Comparison of ENCODE assay signal across 1 cellular context in the genomic region with DNA sequence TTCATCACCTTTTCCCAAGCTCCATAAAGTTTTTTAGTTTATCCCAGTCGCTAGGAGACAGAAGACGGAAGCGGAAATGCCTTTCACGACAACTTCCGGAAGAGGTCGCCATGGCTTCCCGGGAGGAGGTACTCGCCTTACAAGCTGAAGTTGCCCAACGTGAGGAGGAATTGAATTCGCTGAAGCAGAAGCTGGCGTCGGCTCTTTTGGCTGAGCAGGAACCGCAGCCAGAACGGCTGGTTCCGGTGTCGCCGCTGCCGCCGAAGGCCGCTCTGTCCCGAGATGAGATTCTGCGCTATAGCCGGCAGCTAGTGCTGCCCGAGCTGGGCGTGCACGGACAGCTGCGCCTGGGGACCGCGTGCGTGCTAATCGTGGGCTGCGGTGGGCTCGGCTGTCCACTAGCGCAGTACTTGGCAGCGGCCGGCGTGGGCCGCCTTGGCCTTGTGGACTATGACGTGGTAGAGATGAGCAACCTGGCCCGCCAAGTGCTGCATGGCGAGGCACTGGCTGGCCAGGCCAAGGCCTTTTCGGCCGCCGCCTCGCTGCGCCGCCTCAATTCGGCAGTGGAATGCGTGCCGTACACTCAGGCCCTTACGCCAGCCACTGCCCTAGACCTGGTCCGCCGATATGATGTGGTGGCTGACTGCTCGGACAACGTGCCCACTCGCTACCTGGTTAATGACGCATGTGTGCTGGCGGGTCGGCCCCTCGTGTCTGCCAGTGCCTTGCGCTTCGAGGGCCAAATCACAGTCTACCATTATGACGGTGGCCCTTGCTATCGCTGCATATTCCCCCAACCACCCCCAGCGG.
TF ChIP-seq lines count a peak whose summit lies in the region.

A gene with protein sequence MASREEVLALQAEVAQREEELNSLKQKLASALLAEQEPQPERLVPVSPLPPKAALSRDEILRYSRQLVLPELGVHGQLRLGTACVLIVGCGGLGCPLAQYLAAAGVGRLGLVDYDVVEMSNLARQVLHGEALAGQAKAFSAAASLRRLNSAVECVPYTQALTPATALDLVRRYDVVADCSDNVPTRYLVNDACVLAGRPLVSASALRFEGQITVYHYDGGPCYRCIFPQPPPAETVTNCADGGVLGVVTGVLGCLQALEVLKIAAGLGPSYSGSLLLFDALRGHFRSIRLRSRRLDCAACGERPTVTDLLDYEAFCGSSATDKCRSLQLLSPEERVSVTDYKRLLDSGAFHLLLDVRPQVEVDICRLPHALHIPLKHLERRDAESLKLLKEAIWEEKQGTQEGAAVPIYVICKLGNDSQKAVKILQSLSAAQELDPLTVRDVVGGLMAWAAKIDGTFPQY (plus strand): TSS at position 86 of the 810 bp plus-strand sequence. CDS start 25 bp downstream, at position 111.

TF ChIP-seq in HepG2, 621 proteins besides CTCF, POLR2A, EP300 and RAD21 (continued from another document and continues in another):
- TF ChIP-seq ZNF263 (CRISPR knock-in tag; IDR thresholded peaks at IDR 0.05) (no peak), LCORL (IDR thresholded peaks at IDR 0.05) (no peak), LCORL (CRISPR knock-in tag; IDR thresholded peaks at IDR 0.05) (peak; percentile 71), RELA (CRISPR knock-in tag; IDR thresholded peaks at IDR 0.05) (no peak), JUN (CRISPR knock-in tag; IDR thresholded peaks at IDR 0.05) (peak; percentile 13; the same call in 1 of the 2 replicates), ZNF737 (CRISPR knock-in tag; IDR thresholded peaks at IDR 0.05; ENCODE audit: borderline replicate concordance) (no peak), MXI1 (IDR thresholded peaks at IDR 0.05; ENCODE audit: borderline replicate concordance, low read depth, low read length) (peak; percentile 96; the same call in 2 of the 3 replicates), HOXD1 (CRISPR knock-in tag; IDR thresholded peaks at IDR 0.05) (peak; percentile 45; the same call in 1 of the 2 replicates), NFE2L2 (IDR thresholded peaks at IDR 0.05; ENCODE audit: low read length) (no peak), NR3C1 (CRISPR knock-in tag; IDR thresholded peaks at IDR 0.05) (0 out of 2 replicates have a peak, but pooled peaks have one; percentile 38), ZSCAN29 (CRISPR knock-in tag; conservative IDR thresholded peaks at IDR 0.05) (no peak; the same call in 1 of the 2 replicates), WIZ (CRISPR knock-in tag; IDR thresholded peaks at IDR 0.05) (peak; percentile 96), HOXA5 (CRISPR knock-in tag; IDR thresholded peaks at IDR 0.05) (peak; percentile 93), CBX5 (CRISPR knock-in tag; IDR thresholded peaks at IDR 0.05; ENCODE audit: borderline replicate concordance) (no peak; the same call in 1 of the 2 replicates), ZNF3 (CRISPR knock-in tag; IDR thresholded peaks at IDR 0.05) (no peak), TCF12 (IDR thresholded peaks at IDR 0.05) (no peak), TCF12 (CRISPR knock-in tag; IDR thresholded peaks at IDR 0.05) (peak; percentile 83; the same call in 1 of the 2 replicates), MBNL3 (CRISPR knock-in tag; conservative IDR thresholded peaks at IDR 0.05) (no peak), ZNF10 (CRISPR knock-in tag; IDR thresholded peaks at IDR 0.05; ENCODE audit: borderline replicate concordance, low read depth) (no peak), TBL1XR1 (IDR thresholded peaks at IDR 0.05; ENCODE audit: borderline replicate concordance, low read length, partially characterized antibody) (no peak), ZIK1 (CRISPR knock-in tag; IDR thresholded peaks at IDR 0.05; ENCODE audit: borderline replicate concordance, low read depth) (no peak), ZNF383 (CRISPR knock-in tag; IDR thresholded peaks at IDR 0.05; ENCODE audit: borderline replicate concordance) (peak; percentile 89; the same call in 1 of the 2 replicates), MED13 (CRISPR knock-in tag; IDR thresholded peaks at IDR 0.05) (peak; percentile 61; the same call in 1 of the 2 replicates), HES4 (CRISPR knock-in tag; IDR thresholded peaks at IDR 0.05; ENCODE audit: borderline replicate concordance) (peak; percentile 21; the same call in 1 of the 2 replicates), NKX3-1 (CRISPR knock-in tag; IDR thresholded peaks at IDR 0.05) (peak; percentile 95), EEA1 (CRISPR knock-in tag; IDR thresholded peaks at IDR 0.05; ENCODE audit: borderline replicate concordance) (peak; percentile 78), PLRG1 (conservative IDR thresholded peaks at IDR 0.05) (no peak), KLF16 (CRISPR knock-in tag; IDR thresholded peaks at IDR 0.05) (no peak)
- TF ChIP-seq, protein P1, sequence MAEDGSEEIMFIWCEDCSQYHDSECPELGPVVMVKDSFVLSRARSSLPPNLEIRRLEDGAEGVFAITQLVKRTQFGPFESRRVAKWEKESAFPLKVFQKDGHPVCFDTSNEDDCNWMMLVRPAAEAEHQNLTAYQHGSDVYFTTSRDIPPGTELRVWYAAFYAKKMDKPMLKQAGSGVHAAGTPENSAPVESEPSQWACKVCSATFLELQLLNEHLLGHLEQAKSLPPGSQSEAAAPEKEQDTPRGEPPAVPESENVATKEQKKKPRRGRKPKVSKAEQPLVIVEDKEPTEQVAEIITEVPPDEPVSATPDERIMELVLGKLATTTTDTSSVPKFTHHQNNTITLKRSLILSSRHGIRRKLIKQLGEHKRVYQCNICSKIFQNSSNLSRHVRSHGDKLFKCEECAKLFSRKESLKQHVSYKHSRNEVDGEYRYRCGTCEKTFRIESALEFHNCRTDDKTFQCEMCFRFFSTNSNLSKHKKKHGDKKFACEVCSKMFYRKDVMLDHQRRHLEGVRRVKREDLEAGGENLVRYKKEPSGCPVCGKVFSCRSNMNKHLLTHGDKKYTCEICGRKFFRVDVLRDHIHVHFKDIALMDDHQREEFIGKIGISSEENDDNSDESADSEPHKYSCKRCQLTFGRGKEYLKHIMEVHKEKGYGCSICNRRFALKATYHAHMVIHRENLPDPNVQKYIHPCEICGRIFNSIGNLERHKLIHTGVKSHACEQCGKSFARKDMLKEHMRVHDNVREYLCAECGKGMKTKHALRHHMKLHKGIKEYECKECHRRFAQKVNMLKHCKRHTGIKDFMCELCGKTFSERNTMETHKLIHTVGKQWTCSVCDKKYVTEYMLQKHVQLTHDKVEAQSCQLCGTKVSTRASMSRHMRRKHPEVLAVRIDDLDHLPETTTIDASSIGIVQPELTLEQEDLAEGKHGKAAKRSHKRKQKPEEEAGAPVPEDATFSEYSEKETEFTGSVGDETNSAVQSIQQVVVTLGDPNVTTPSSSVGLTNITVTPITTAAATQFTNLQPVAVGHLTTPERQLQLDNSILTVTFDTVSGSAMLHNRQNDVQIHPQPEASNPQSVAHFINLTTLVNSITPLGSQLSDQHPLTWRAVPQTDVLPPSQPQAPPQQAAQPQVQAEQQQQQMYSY (CRISPR knock-in tag; IDR thresholded peaks at IDR 0.05), result no peak; the same call in 1 of the 2 replicates
- TF ChIP-seq, protein P2, sequence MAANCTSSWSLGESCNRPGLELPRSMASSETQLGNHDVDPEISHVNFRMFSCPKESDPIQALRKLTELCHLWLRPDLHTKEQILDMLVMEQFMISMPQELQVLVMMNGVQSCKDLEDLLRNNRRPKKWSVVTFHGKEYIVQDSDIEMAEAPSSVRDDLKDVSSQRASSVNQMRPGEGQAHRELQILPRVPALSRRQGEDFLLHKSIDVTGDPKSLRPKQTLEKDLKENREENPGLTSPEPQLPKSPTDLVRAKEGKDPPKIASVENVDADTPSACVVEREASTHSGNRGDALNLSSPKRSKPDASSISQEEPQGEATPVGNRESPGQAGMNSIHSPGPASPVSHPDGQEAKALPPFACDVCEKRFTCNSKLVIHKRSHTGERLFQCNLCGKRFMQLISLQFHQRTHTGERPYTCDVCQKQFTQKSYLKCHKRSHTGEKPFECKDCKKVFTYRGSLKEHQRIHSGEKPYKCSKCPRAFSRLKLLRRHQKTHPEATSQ (CRISPR knock-in tag; IDR thresholded peaks at IDR 0.05; ENCODE audit: borderline replicate concordance), result no peak
- TF ChIP-seq, protein P3, sequence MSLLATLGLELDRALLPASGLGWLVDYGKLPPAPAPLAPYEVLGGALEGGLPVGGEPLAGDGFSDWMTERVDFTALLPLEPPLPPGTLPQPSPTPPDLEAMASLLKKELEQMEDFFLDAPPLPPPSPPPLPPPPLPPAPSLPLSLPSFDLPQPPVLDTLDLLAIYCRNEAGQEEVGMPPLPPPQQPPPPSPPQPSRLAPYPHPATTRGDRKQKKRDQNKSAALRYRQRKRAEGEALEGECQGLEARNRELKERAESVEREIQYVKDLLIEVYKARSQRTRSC (CRISPR knock-in tag; IDR thresholded peaks at IDR 0.05; ENCODE audit: low read depth), result no peak
- TF ChIP-seq, protein P4, sequence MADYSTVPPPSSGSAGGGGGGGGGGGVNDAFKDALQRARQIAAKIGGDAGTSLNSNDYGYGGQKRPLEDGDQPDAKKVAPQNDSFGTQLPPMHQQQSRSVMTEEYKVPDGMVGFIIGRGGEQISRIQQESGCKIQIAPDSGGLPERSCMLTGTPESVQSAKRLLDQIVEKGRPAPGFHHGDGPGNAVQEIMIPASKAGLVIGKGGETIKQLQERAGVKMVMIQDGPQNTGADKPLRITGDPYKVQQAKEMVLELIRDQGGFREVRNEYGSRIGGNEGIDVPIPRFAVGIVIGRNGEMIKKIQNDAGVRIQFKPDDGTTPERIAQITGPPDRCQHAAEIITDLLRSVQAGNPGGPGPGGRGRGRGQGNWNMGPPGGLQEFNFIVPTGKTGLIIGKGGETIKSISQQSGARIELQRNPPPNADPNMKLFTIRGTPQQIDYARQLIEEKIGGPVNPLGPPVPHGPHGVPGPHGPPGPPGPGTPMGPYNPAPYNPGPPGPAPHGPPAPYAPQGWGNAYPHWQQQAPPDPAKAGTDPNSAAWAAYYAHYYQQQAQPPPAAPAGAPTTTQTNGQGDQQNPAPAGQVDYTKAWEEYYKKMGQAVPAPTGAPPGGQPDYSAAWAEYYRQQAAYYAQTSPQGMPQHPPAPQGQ (CRISPR knock-in tag; IDR thresholded peaks at IDR 0.05; ENCODE audit: borderline replicate concordance), result no peak
- TF ChIP-seq, protein P5, sequence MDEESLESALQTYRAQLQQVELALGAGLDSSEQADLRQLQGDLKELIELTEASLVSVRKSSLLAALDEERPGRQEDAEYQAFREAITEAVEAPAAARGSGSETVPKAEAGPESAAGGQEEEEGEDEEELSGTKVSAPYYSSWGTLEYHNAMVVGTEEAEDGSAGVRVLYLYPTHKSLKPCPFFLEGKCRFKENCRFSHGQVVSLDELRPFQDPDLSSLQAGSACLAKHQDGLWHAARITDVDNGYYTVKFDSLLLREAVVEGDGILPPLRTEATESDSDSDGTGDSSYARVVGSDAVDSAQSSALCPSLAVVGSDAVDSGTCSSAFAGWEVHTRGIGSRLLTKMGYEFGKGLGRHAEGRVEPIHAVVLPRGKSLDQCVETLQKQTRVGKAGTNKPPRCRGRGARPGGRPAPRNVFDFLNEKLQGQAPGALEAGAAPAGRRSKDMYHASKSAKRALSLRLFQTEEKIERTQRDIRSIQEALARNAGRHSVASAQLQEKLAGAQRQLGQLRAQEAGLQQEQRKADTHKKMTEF (CRISPR knock-in tag; IDR thresholded peaks at IDR 0.05), result peak; percentile 54; the same call in 1 of the 2 replicates
- TF ChIP-seq, protein P6, sequence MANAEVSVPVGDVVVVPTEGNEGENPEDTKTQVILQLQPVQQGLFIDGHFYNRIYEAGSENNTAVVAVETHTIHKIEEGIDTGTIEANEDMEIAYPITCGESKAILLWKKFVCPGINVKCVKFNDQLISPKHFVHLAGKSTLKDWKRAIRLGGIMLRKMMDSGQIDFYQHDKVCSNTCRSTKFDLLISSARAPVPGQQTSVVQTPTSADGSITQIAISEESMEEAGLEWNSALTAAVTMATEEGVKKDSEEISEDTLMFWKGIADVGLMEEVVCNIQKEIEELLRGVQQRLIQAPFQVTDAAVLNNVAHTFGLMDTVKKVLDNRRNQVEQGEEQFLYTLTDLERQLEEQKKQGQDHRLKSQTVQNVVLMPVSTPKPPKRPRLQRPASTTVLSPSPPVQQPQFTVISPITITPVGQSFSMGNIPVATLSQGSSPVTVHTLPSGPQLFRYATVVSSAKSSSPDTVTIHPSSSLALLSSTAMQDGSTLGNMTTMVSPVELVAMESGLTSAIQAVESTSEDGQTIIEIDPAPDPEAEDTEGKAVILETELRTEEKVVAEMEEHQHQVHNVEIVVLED (CRISPR knock-in tag; IDR thresholded peaks at IDR 0.05; ENCODE audit: borderline replicate concordance), result peak; percentile 30; the same call in 1 of the 2 replicates
- TF ChIP-seq, protein P7, sequence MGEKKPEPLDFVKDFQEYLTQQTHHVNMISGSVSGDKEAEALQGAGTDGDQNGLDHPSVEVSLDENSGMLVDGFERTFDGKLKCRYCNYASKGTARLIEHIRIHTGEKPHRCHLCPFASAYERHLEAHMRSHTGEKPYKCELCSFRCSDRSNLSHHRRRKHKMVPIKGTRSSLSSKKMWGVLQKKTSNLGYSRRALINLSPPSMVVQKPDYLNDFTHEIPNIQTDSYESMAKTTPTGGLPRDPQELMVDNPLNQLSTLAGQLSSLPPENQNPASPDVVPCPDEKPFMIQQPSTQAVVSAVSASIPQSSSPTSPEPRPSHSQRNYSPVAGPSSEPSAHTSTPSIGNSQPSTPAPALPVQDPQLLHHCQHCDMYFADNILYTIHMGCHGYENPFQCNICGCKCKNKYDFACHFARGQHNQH (CRISPR knock-in tag; IDR thresholded peaks at IDR 0.05), result no peak; the same call in 1 of the 2 replicates
- TF ChIP-seq, protein P8, sequence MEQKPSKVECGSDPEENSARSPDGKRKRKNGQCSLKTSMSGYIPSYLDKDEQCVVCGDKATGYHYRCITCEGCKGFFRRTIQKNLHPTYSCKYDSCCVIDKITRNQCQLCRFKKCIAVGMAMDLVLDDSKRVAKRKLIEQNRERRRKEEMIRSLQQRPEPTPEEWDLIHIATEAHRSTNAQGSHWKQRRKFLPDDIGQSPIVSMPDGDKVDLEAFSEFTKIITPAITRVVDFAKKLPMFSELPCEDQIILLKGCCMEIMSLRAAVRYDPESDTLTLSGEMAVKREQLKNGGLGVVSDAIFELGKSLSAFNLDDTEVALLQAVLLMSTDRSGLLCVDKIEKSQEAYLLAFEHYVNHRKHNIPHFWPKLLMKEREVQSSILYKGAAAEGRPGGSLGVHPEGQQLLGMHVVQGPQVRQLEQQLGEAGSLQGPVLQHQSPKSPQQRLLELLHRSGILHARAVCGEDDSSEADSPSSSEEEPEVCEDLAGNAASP (CRISPR knock-in tag; IDR thresholded peaks at IDR 0.05; ENCODE audit: borderline replicate concordance), result peak; percentile 52; the same call in 1 of the 2 replicates
- TF ChIP-seq, protein P9, sequence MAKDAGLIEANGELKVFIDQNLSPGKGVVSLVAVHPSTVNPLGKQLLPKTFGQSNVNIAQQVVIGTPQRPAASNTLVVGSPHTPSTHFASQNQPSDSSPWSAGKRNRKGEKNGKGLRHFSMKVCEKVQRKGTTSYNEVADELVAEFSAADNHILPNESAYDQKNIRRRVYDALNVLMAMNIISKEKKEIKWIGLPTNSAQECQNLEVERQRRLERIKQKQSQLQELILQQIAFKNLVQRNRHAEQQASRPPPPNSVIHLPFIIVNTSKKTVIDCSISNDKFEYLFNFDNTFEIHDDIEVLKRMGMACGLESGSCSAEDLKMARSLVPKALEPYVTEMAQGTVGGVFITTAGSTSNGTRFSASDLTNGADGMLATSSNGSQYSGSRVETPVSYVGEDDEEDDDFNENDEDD (CRISPR knock-in tag; IDR thresholded peaks at IDR 0.05; ENCODE audit: borderline replicate concordance), result 0 out of 2 replicates have a peak, but pooled peaks have one; percentile 13
- TF ChIP-seq, protein P10, sequence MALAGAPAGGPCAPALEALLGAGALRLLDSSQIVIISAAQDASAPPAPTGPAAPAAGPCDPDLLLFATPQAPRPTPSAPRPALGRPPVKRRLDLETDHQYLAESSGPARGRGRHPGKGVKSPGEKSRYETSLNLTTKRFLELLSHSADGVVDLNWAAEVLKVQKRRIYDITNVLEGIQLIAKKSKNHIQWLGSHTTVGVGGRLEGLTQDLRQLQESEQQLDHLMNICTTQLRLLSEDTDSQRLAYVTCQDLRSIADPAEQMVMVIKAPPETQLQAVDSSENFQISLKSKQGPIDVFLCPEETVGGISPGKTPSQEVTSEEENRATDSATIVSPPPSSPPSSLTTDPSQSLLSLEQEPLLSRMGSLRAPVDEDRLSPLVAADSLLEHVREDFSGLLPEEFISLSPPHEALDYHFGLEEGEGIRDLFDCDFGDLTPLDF (CRISPR knock-in tag; IDR thresholded peaks at IDR 0.05), result peak; percentile 91
